28 cellular contexts compared by ENCODE assay signal in the genomic region with DNA sequence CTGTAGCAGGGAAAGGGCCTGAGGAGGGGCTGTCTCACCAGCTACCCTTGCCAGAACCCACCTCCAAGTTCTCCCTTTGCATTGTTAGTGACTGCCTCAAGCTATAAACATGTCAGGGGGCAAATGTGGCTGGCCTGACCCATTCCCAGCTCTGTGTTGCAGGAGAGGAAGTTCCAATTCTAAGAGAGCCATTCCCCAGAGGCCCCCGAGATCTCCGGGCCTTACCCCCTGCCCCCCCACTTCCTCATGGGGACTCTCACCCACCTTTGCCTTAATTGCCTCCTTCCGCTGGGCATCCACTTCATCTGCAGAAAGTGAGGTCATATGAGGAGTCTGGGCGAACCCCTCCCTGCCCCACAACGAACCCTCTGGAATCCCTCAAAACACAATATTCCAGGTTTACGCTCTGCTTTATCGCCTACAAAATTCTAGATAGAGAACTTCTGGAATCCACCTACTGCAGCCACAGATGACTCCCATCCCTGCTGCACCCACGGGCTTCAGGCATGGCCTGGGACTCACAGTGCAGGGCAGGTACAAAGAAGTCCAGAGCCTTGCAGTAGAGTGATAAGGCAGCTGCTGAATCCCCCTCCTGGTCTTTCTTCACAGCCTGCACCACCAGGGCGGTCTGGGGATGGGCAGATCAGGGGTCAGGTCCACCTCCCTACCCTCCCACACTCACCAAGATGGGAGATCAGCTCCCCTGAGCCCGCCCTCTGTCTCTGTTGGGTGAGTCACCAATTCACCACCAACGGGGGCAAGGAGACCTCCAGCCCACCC. TPM values are rescaled to one million over a fixed set of nuclear protein-coding genes. Genes with fewer than 3 reads are reported as not detected.
"Had no signal": no experiment of that assay in that cellular context is flagged by ENCODE, and none has a peak within 500 bp of the region (broad histone marks: within the 10 kb centered on the region; RNA-seq: fewer than 3 reads in every experiment).

No MANE protein-coding gene starts in this region.

- H3K4me3 ChIP-seq: dorsolateral prefrontal cortex, esophagus muscularis mucosa, gastroesophageal sphincter, left ventricle myocardium inferior, lower lobe of right lung, pancreas, right lobe of liver, suprapubic skin, thyroid gland had no signal

- H3K27ac ChIP-seq: epithelial cell of prostate, esophagus muscularis mucosa, gastroesophageal sphincter, left ventricle myocardium inferior, lower lobe of right lung, pancreas, right lobe of liver, suprapubic skin, thyroid gland had no signal

- H3K27me3 ChIP-seq: dorsolateral prefrontal cortex, esophagus muscularis mucosa, gastroesophageal sphincter, pancreas, right lobe of liver, suprapubic skin, thyroid gland had no signal

- H3K27ac Mint-ChIP-seq: memory B cell; mesothelial cell of epicardium; natural killer cell; progenitor cell of endocrine pancreas; stimulated activated effector memory CD8-positive, alpha-beta T cell treated with anti-CD3 and anti-CD28 coated beads, Interleukin-12 subunit alpha, Interleukin-12 subunit beta, amount 100 ng/mL, for 72 hours; type B pancreatic cell had no signal

- H3K4me3 Mint-ChIP-seq: memory B cell; mesothelial cell of epicardium; natural killer cell; neural crest cell; stimulated activated effector memory CD8-positive, alpha-beta T cell treated with anti-CD3 and anti-CD28 coated beads, Interleukin-12 subunit alpha, Interleukin-12 subunit beta, amount 100 ng/mL, for 72 hours; type B pancreatic cell had no signal

- H3K27me3 Mint-ChIP-seq: memory B cell, progenitor cell of endocrine pancreas, type B pancreatic cell had no signal

- H3K36me3 Mint-ChIP-seq: memory B cell, natural killer cell had no signal

- H3K9me3 Mint-ChIP-seq: memory B cell; mesothelial cell of epicardium; natural killer cell; neural crest cell; stimulated activated effector memory CD8-positive, alpha-beta T cell treated with anti-CD3 and anti-CD28 coated beads, Interleukin-12 subunit alpha, Interleukin-12 subunit beta, amount 100 ng/mL, for 72 hours; type B pancreatic cell had no signal

- H3K36me3 ChIP-seq: pancreas had no signal

- DNase-seq: cortex of kidney; dorsolateral prefrontal cortex; effector CD8-positive, alpha-beta T cell; kidney; left cardiac atrium; left ventricle myocardium inferior; lower lobe of right lung; natural killer cell; nucleus accumbens; pancreas; right lobe of liver; stimulated activated CD4-positive, alpha-beta T cell treated with anti-CD3 and anti-CD28 coated beads, Interleukin-4, amount 100 ng/mL, for 1 hour; stimulated activated CD8-positive, alpha-beta memory T cell treated with anti-CD3 and anti-CD28 coated beads, Interleukin-4, amount 100 ng/mL, for 48 hours; stimulated activated naive CD8-positive, alpha-beta T cell treated with anti-CD3 and anti-CD28 coated beads, Interleukin-15, Interleukin-2, amounts not matched to agents 100 U/mL and 50 U/mL, for 24 hours; thyroid gland had no signal

- H3K9me3 ChIP-seq: esophagus muscularis mucosa, gastroesophageal sphincter, left ventricle myocardium inferior, lower lobe of right lung, pancreas, right lobe of liver, suprapubic skin, thyroid gland had no signal

RNA-seq across cellular contexts. Expression of a gene that starts 12.5 kb away (rescaled TPM):
- total RNA-seq: fibroblast of villous mesenchyme, gastroesophageal sphincter, kidney, lower lobe of right lung, mesothelial cell of epicardium, mucosa of gallbladder, myocyte, neural crest cell, pancreas, progenitor cell of endocrine pancreas, right lobe of liver, thyroid gland had no signal

RNA-seq across cellular contexts. Expression of a gene that starts 26.3 kb away (rescaled TPM):
- total RNA-seq: fibroblast of villous mesenchyme, kidney, lower lobe of right lung, mucosa of gallbladder, myocyte, neural crest cell, progenitor cell of endocrine pancreas, right lobe of liver had no signal
